In genomic region chr12:14186193-14186502, GRCh38 we compare ENCODE assay signal across 8 cellular contexts.
"Had no signal": no experiment of that assay in that cellular context is flagged by ENCODE, and none has a peak within 500 bp of the region (broad histone marks: within the 10 kb centered on the region; RNA-seq: fewer than 3 reads in every experiment).

No MANE protein-coding gene starts in this region.

- H2AFZ ChIP-seq: hepatocyte had no signal

- H3K9me3 ChIP-seq: right atrium auricular region, tibial nerve had no signal

- H3K36me3 ChIP-seq: right atrium auricular region, tibial nerve had no signal

- H3K27me3 Mint-ChIP-seq: dendritic cell treated with granulocyte-macrophage colony-stimulating factor and Interleukin-4, amounts not matched to agents 40 ng/mL and 50 ng/mL, for 4 days had no signal

- H3K36me3 Mint-ChIP-seq: activated naive CD4-positive, alpha-beta T cell treated with anti-CD3 and anti-CD28 coated beads, Interleukin-2, amount 50 U/mL, for 72 hours; brain had no signal

- DNase-seq: activated effector memory CD4-positive, alpha-beta T cell treated with Interleukin-2 at 50 U/mL for 16 hours had no signal

- H3K4me2 ChIP-seq: hepatocyte had no signal

- H3K27ac Mint-ChIP-seq: activated naive CD4-positive, alpha-beta T cell treated with anti-CD3 and anti-CD28 coated beads, Interleukin-2, amount 50 U/mL, for 72 hours; dendritic cell treated with granulocyte-macrophage colony-stimulating factor and Interleukin-4, amounts not matched to agents 40 ng/mL and 50 ng/mL, for 4 days had no signal

- H3K27me3 ChIP-seq: hepatocyte, right atrium auricular region, tibial nerve had no signal

- H3K79me2 ChIP-seq: hepatocyte had no signal

- H3K4me1 ChIP-seq: right atrium auricular region had no signal

- H3K4me3 Mint-ChIP-seq: brain; dendritic cell treated with granulocyte-macrophage colony-stimulating factor and Interleukin-4, amounts not matched to agents 40 ng/mL and 50 ng/mL, for 4 days had no signal

- H3K4me3 ChIP-seq: hepatocyte, right atrium auricular region, skin epidermis, tibial nerve had no signal

- H3K27ac ChIP-seq: hepatocyte, right atrium auricular region, skin epidermis, tibial nerve had no signal

- H3K9me3 Mint-ChIP-seq: activated naive CD4-positive, alpha-beta T cell treated with anti-CD3 and anti-CD28 coated beads, Interleukin-2, amount 50 U/mL, for 72 hours; dendritic cell treated with granulocyte-macrophage colony-stimulating factor and Interleukin-4, amounts not matched to agents 40 ng/mL and 50 ng/mL, for 4 days had no signal
